Comparison of ENCODE assay signal across 18 cellular contexts in the genomic region with DNA sequence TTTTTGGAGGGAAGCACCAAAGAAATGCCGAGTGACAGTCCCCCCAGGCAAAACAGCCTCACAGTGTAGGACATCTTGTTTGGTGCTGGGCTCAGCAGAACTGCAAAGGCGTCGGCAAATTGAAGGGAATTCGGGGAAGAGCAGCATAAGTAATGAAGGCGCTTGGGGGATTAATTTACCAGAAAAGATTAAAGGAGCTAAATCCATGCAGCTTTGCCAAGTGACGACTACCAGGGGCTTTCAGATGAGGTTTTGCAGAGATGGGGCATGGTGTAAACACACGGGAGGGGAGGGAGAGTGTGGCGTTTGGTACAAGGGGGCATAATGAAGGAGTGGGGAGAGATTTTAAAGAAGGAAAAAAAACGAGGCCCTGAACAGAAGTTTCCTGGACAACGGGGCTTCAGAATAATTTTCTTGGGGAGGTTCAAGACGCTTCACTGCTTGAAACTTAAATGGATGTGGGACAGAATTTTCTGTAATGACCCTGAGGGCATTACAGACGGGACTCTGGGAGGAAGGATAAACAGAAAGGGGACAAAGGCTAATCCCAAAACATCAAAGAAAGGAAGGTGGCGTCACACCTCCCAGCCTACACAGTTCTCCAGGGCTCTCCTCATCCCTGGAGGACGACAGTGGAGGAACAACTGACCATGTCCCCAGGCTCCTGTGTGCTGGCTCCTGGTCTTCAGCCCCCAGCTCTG. TPM values are rescaled to one million over a fixed set of nuclear protein-coding genes. Genes with fewer than 3 reads are reported as not detected.
DNase-seq lines count a peak whose midpoint lies in the region; ATAC-seq, FAIRE-seq and TF ChIP-seq lines count a peak whose summit lies in the region.
"Had no signal": no experiment of that assay in that cellular context is flagged by ENCODE, and none has a peak within 500 bp of the region (broad histone marks: within the 10 kb centered on the region; RNA-seq: fewer than 3 reads in every experiment).

No MANE protein-coding gene starts in this region.

- H3K36me3 ChIP-seq in SK-N-MC (ENCODE audit: insufficient read depth, low read length): no peaks in the 10 kb centered on the region
- peaks cover 17 to 31% of the 10 kb centered on the region in 2 experiments; a peak in 4 of 5 replicates for H3K36me3 ChIP-seq in HepG2 (replicated peaks in 1 of 2; ENCODE audit: control insufficient read depth in 1 of 2, insufficient read depth in 2 of 2, low read length in 2 of 2)
- peaks cover 26% of the 10 kb centered on the region for H3K36me3 ChIP-seq in brain microvascular endothelial cell (replicated peaks)

- FAIRE-seq in HepG2 (lab: Jason Lieb, UNC): peak; percentile 74

- no peak overlapping the region for H3K4me3 Mint-ChIP-seq in activated naive CD4-positive, alpha-beta T cell treated with anti-CD3 and anti-CD28 coated beads, Interleukin-2, amount 10 ng/mL, durations not matched to agents 7 days and 5 days
- no peak overlapping the region for H3K4me3 Mint-ChIP-seq in activated naive CD4-positive, alpha-beta T cell treated with anti-CD3 and anti-CD28 coated beads for 36 hours
- no peak overlapping the region for H3K4me3 Mint-ChIP-seq in stimulated activated memory B cell treated with anti-CD40 and anti-IgM and Interleukin-4, amounts not matched to agents 10 μg/mL and 1 μg/mL and 100 μg/mL, for 72 hours
- H3K4me3 Mint-ChIP-seq: H9 had no signal

- H3K27me3 Mint-ChIP-seq in activated naive CD4-positive, alpha-beta T cell treated with anti-CD3 and anti-CD28 coated beads, Interleukin-2, amount 10 ng/mL, durations not matched to agents 7 days and 5 days: no peaks in the 10 kb centered on the region
- H3K27me3 Mint-ChIP-seq in activated naive CD4-positive, alpha-beta T cell treated with anti-CD3 and anti-CD28 coated beads for 36 hours (ENCODE audit: low read depth): no peaks in the 10 kb centered on the region
- H3K27me3 Mint-ChIP-seq in stimulated activated memory B cell treated with anti-CD40 and anti-IgM and Interleukin-4, amounts not matched to agents 10 μg/mL and 1 μg/mL and 100 μg/mL, for 72 hours: no peaks in the 10 kb centered on the region

- no peaks in the 10 kb centered on the region for H3K9me3 Mint-ChIP-seq in activated naive CD4-positive, alpha-beta T cell treated with anti-CD3 and anti-CD28 coated beads, Interleukin-2, amount 10 ng/mL, durations not matched to agents 7 days and 5 days
- H3K9me3 Mint-ChIP-seq in activated naive CD4-positive, alpha-beta T cell treated with anti-CD3 and anti-CD28 coated beads for 36 hours: no peaks in the 10 kb centered on the region
- no peaks in the 10 kb centered on the region for H3K9me3 Mint-ChIP-seq in stimulated activated memory B cell treated with anti-CD40 and anti-IgM and Interleukin-4, amounts not matched to agents 10 μg/mL and 1 μg/mL and 100 μg/mL, for 72 hours
- H3K9me3 Mint-ChIP-seq: H9 had no signal

- H3K9me3 ChIP-seq in SK-N-MC (ENCODE audit: low read depth, low read length) (no peaks in the 10 kb centered on the region), HepG2 (ENCODE audit: low read length) (no peaks in the 10 kb centered on the region)

- peak overlapping the region; percentile 57 for H3K27ac Mint-ChIP-seq in activated naive CD4-positive, alpha-beta T cell treated with anti-CD3 and anti-CD28 coated beads, Interleukin-2, amount 10 ng/mL, durations not matched to agents 7 days and 5 days
- no peak overlapping the region for H3K27ac Mint-ChIP-seq in activated naive CD4-positive, alpha-beta T cell treated with anti-CD3 and anti-CD28 coated beads for 36 hours
- H3K27ac Mint-ChIP-seq in stimulated activated memory B cell treated with anti-CD40 and anti-IgM and Interleukin-4, amounts not matched to agents 10 μg/mL and 1 μg/mL and 100 μg/mL, for 72 hours: peak overlapping the region; percentile 20

- CTCF ChIA-PET in activated naive CD4-positive, alpha-beta T cell treated with anti-CD3 and anti-CD28 coated beads, Interleukin-2, amount 10 ng/mL, durations not matched to agents 7 days and 5 days (lab: Charles Lee): interaction anchor here (0.8 kb wide), 1 partner anchor 164 kb away, joined by 3 read pairs; no protein-coding TSS in a partner anchor
- CTCF ChIA-PET in activated naive CD4-positive, alpha-beta T cell treated with anti-CD3 and anti-CD28 coated beads for 36 hours (lab: Charles Lee): no interaction called here
- CTCF ChIA-PET in HepG2 (lab: Yijun Ruan, JAX; ENCODE audit: low intra/inter-chr PET ratio, low total read pairs): no interaction called here

- POLR2A ChIA-PET in HepG2 (lab: Yijun Ruan, JAX): interaction anchor here (3.8 kb wide), 1 partner anchor 11 kb away, joined by 36 read pairs; no protein-coding TSS in a partner anchor

- TF ChIP-seq RAD21 in HepG2 (CRISPR knock-in tag; IDR thresholded peaks at IDR 0.05): no peak

- peaks cover 47% of the 10 kb centered on the region for H3K4me1 ChIP-seq in HepG2 (ENCODE audit: insufficient read depth, low read length)

- in situ Hi-C loops in HepG2 (cut with HindIII; ENCODE audit: extremely low pct_ligation_motif_present, low pct_unique_long_range_greater_than_20kb) (loop anchor here (25.0 kb wide), 1 partner anchor 566 kb away; a partner anchor contains a TSS), brain microvascular endothelial cell (cut with HindIII; ENCODE audit: low pct_ligation_motif_present, low sequenced_read_pairs) (no loop called here)

- ATAC-seq in HepG2: peak; percentile 19
- no peak for ATAC-seq in stimulated activated memory B cell treated with anti-CD40 and anti-IgM and Interleukin-4, amounts not matched to agents 10 μg/mL and 1 μg/mL and 100 μg/mL, for 72 hours
- no peak for ATAC-seq in GM18519 (IDR thresholded peaks at IDR 0.05; ENCODE audit: low FRiP score, unreplicated experiment)

- no TSS peak for BruUV-seq in HepG2 (replicated peaks; lab: Mats Ljungman, UMichigan)

- no peaks in the 10 kb centered on the region; the same call in 1 of the 2 replicates for H4K20me1 ChIP-seq in HepG2 (ENCODE audit: insufficient read depth, low read length)

- TF ChIP-seq POLR2A in HepG2 (IDR thresholded peaks at IDR 0.05; ENCODE audit: insufficient read depth in 1 of 2, low read depth in 2 of 2, low read length in 2 of 2): no peak

- DNase-seq in activated naive CD4-positive, alpha-beta T cell treated with anti-CD3 and anti-CD28 coated beads, Interleukin-2, amount 10 ng/mL, durations not matched to agents 7 days and 5 days: no peak
- no peak for DNase-seq in activated naive CD4-positive, alpha-beta T cell treated with anti-CD3 and anti-CD28 coated beads for 36 hours
- no peak for DNase-seq in SK-N-MC (ENCODE audit: low read depth, low spot score)
- DNase-seq in HepG2 (ENCODE audit: low spot score): peak; percentile 48
- DNase-seq in UCSD-AML1 (lab: John Stamatoyannopoulos, UW; ENCODE audit: unreplicated experiment): no peak
- no peak for DNase-seq in brain microvascular endothelial cell
- DNase-seq: H9; NCI-H187; NCI-H226; NCI-H526 treated with DMSO at 0.1 percent for 48 hours; NK-92 treated with Interleukin-12 subunit alpha and Interleukin-12 subunit beta, amount 100 ng/mL, for 24 hours; SHP77 had no signal

- peak overlapping the region; percentile 44 for H3K4me2 ChIP-seq in HepG2 (ENCODE audit: low read depth, low read length)

- peaks cover 22% of the 10 kb centered on the region for H3K4me1 Mint-ChIP-seq in activated naive CD4-positive, alpha-beta T cell treated with anti-CD3 and anti-CD28 coated beads, Interleukin-2, amount 10 ng/mL, durations not matched to agents 7 days and 5 days
- H3K4me1 Mint-ChIP-seq in activated naive CD4-positive, alpha-beta T cell treated with anti-CD3 and anti-CD28 coated beads for 36 hours (ENCODE audit: low read depth): peaks cover 28% of the 10 kb centered on the region
- H3K4me1 Mint-ChIP-seq in stimulated activated memory B cell treated with anti-CD40 and anti-IgM and Interleukin-4, amounts not matched to agents 10 μg/mL and 1 μg/mL and 100 μg/mL, for 72 hours: peaks cover 69% of the 10 kb centered on the region

- TF ChIP-seq EP300 in HepG2 (IDR thresholded peaks at IDR 0.05; ENCODE audit: low read depth in 2 of 2, low read length in 2 of 2) (no peak), HepG2 (CRISPR knock-in tag; IDR thresholded peaks at IDR 0.05; ENCODE audit: borderline replicate concordance) (no peak)

- peaks cover 50% of the 10 kb centered on the region for H3K36me3 Mint-ChIP-seq in activated naive CD4-positive, alpha-beta T cell treated with anti-CD3 and anti-CD28 coated beads, Interleukin-2, amount 10 ng/mL, durations not matched to agents 7 days and 5 days
- peaks cover 20% of the 10 kb centered on the region for H3K36me3 Mint-ChIP-seq in activated naive CD4-positive, alpha-beta T cell treated with anti-CD3 and anti-CD28 coated beads for 36 hours (ENCODE audit: low read depth)
- peaks cover 54% of the 10 kb centered on the region for H3K36me3 Mint-ChIP-seq in stimulated activated memory B cell treated with anti-CD40 and anti-IgM and Interleukin-4, amounts not matched to agents 10 μg/mL and 1 μg/mL and 100 μg/mL, for 72 hours

- H3K27ac ChIP-seq in SK-N-MC: peak overlapping the region; percentile 62
- no peak overlapping the region for H3K27ac ChIP-seq in HepG2 (ENCODE audit: extremely low read length, insufficient read depth, low read length)
- no peak overlapping the region for H3K27ac ChIP-seq in brain microvascular endothelial cell
- H3K27ac ChIP-seq: HL-60 had no signal

- H3K9ac ChIP-seq in SK-N-MC (ENCODE audit: insufficient read length) (no peak overlapping the region), HepG2 (ENCODE audit: insufficient read depth, low read depth, low read length) (peak overlapping the region; percentile 13; the same call in 1 of the 2 replicates)

- TF ChIP-seq CTCF in HepG2 (CRISPR knock-in tag; IDR thresholded peaks at IDR 0.05): no peak
- no peak for TF ChIP-seq CTCF in brain microvascular endothelial cell (IDR thresholded peaks at IDR 0.05; ENCODE audit: low read depth, low read length, missing control alignments)

- H3K79me2 ChIP-seq in HepG2 (ENCODE audit: insufficient read depth, low read length): no peaks in the 10 kb centered on the region

- no peak overlapping the region for H2AFZ ChIP-seq in HepG2 (ENCODE audit: low read length)

- H3K27me3 ChIP-seq in HepG2 (ENCODE audit: control insufficient read depth in 1 of 2, insufficient read depth in 2 of 2, low read length in 2 of 2) (no peaks in the 10 kb centered on the region), brain microvascular endothelial cell (replicated peaks) (no peaks in the 10 kb centered on the region)

- 62% methylated on average over 14 of the region's 14 CpGs for WGBS in HepG2 (ENCODE audit: low lambda C conversion rate)

- intact Hi-C loops in activated naive CD4-positive, alpha-beta T cell treated with anti-CD3 and anti-CD28 coated beads for 36 hours (cut with micrococcal nuclease): no loop called here
- intact Hi-C loops in HepG2 (cut with micrococcal nuclease; ENCODE audit: unreplicated experiment): no loop called here

- H3K4me3 ChIP-seq in SK-N-MC (peak overlapping the region; percentile 45), HepG2 (replicated peaks in 1 of 3; ENCODE audit: insufficient read depth in 1 of 3, low read depth in 2 of 3, low read length in 3 of 3) (0 out of 6 replicates have a peak overlapping the region, but pooled peaks of 1 of the 3 experiments have one; percentile 2), brain microvascular endothelial cell (ENCODE audit: low read depth, low read length) (no peak overlapping the region)

RNA-seq across cellular contexts. Expression of a gene that starts 45.4 kb away (rescaled TPM):
- under 1 TPM in 1 of 2 experiments, not detected in 1; 0.07 TPM for total RNA-seq in activated naive CD4-positive, alpha-beta T cell treated with anti-CD3 and anti-CD28 coated beads for 36 hours
- not detected in 2 replicates for total RNA-seq in HepG2 (2016; rRNA removed; fragmentation: Illumina TruSeq; extraction: Trizol)
- total RNA-seq in HepG2 (2016; cell fraction: cytosol; rRNA removed; fragmentation: Illumina TruSeq; extraction: Trizol; ENCODE audit: low read depth): not detected in 2 replicates
- total RNA-seq in HepG2 (2016; cell fraction: insoluble cytoplasmic fraction; rRNA removed; fragmentation: Illumina TruSeq; extraction: Trizol): not detected in 2 replicates
- total RNA-seq in HepG2 (2016; cell fraction: membrane; rRNA removed; fragmentation: Illumina TruSeq; extraction: Trizol): not detected in 2 replicates
- total RNA-seq in HepG2 (2016; cell fraction: nucleus; rRNA removed; fragmentation: Illumina TruSeq; extraction: Trizol): not detected in 2 replicates
- polyA plus RNA-seq in HepG2 (2011; rRNA removed): not detected in 2 replicates
- polyA plus RNA-seq in HepG2 (2011; cell fraction: cytosol; rRNA removed): not detected in 2 replicates
- 0.10 TPM in 1 of 2 replicates, not detected in the other for polyA plus RNA-seq in HepG2 (2011; cell fraction: nucleus; rRNA removed)
- polyA plus RNA-seq in HepG2 (2012): not detected in 2 replicates
- polyA plus RNA-seq in HepG2 (2016; cell fraction: cytosol; fragmentation: Illumina TruSeq; extraction: Trizol; ENCODE audit: low read depth): not detected in 2 replicates
- not detected in 2 replicates for polyA plus RNA-seq in HepG2 (2016; cell fraction: insoluble cytoplasmic fraction; fragmentation: Illumina TruSeq; extraction: Trizol; ENCODE audit: low read depth)
- polyA plus RNA-seq in HepG2 (2016; cell fraction: membrane; fragmentation: Illumina TruSeq; extraction: Trizol; ENCODE audit: low read depth): not detected in 2 replicates
- polyA plus RNA-seq in HepG2 (2016; cell fraction: nucleus; fragmentation: Illumina TruSeq; extraction: Trizol; ENCODE audit: insufficient read depth, low read depth): not detected in 2 replicates
- 0.04 TPM in 1 of 2 replicates, not detected in the other for polyA minus RNA-seq in HepG2 (2011; rRNA and poly(A)+ RNA removed; ENCODE audit: low replicate concordance)
- not detected in 2 replicates for polyA minus RNA-seq in HepG2 (2011; cell fraction: cytosol; rRNA and poly(A)+ RNA removed)
- not detected in 2 replicates for polyA minus RNA-seq in HepG2 (2011; cell fraction: nucleus; rRNA and poly(A)+ RNA removed)
- total RNA-seq: A172, H9, OCI-LY7 had no signal
- polyA plus RNA-seq: BJ had no signal

RNA-seq across cellular contexts. Expression of a gene that starts 52.8 kb away (rescaled TPM):
- 10 to 100 TPM; 76.8 to 81.0 TPM for total RNA-seq in activated naive CD4-positive, alpha-beta T cell treated with anti-CD3 and anti-CD28 coated beads for 36 hours
- total RNA-seq in HepG2 (2016; rRNA removed; fragmentation: Illumina TruSeq; extraction: Trizol): 35.7 and 42.8 TPM in 2 replicates
- 13.2 and 13.6 TPM in 2 replicates for total RNA-seq in HepG2 (2016; cell fraction: cytosol; rRNA removed; fragmentation: Illumina TruSeq; extraction: Trizol; ENCODE audit: low read depth)
- 37.9 and 41.5 TPM in 2 replicates for total RNA-seq in HepG2 (2016; cell fraction: insoluble cytoplasmic fraction; rRNA removed; fragmentation: Illumina TruSeq; extraction: Trizol)
- 26.7 and 30.9 TPM in 2 replicates for total RNA-seq in HepG2 (2016; cell fraction: membrane; rRNA removed; fragmentation: Illumina TruSeq; extraction: Trizol)
- total RNA-seq in HepG2 (2016; cell fraction: nucleus; rRNA removed; fragmentation: Illumina TruSeq; extraction: Trizol): 40.9 and 42.4 TPM in 2 replicates
- 30.6 and 41.5 TPM in 2 replicates for polyA plus RNA-seq in HepG2 (2011; rRNA removed)
- polyA plus RNA-seq in HepG2 (2011; cell fraction: cytosol; rRNA removed): 30.0 and 34.9 TPM in 2 replicates
- 50.8 and 59.8 TPM in 2 replicates for polyA plus RNA-seq in HepG2 (2011; cell fraction: nucleus; rRNA removed)
- polyA plus RNA-seq in HepG2 (2012): 29.1 and 29.9 TPM in 2 replicates
- 3.6 and 4.5 TPM in 2 replicates for polyA plus RNA-seq in HepG2 (2016; cell fraction: cytosol; fragmentation: Illumina TruSeq; extraction: Trizol; ENCODE audit: low read depth)
- polyA plus RNA-seq in HepG2 (2016; cell fraction: insoluble cytoplasmic fraction; fragmentation: Illumina TruSeq; extraction: Trizol; ENCODE audit: low read depth): 42.7 and 43.4 TPM in 2 replicates
- polyA plus RNA-seq in HepG2 (2016; cell fraction: membrane; fragmentation: Illumina TruSeq; extraction: Trizol; ENCODE audit: low read depth): 9.8 and 11.9 TPM in 2 replicates
- polyA plus RNA-seq in HepG2 (2016; cell fraction: nucleus; fragmentation: Illumina TruSeq; extraction: Trizol; ENCODE audit: insufficient read depth, low read depth): 92.2 and 100 TPM in 2 replicates
- polyA minus RNA-seq in HepG2 (2011; rRNA and poly(A)+ RNA removed; ENCODE audit: low replicate concordance): 68.1 and 91.6 TPM in 2 replicates
- 23.7 and 37.7 TPM in 2 replicates for polyA minus RNA-seq in HepG2 (2011; cell fraction: cytosol; rRNA and poly(A)+ RNA removed)
- polyA minus RNA-seq in HepG2 (2011; cell fraction: nucleus; rRNA and poly(A)+ RNA removed): 38.2 and 50.8 TPM in 2 replicates
